In the genomic region with DNA sequence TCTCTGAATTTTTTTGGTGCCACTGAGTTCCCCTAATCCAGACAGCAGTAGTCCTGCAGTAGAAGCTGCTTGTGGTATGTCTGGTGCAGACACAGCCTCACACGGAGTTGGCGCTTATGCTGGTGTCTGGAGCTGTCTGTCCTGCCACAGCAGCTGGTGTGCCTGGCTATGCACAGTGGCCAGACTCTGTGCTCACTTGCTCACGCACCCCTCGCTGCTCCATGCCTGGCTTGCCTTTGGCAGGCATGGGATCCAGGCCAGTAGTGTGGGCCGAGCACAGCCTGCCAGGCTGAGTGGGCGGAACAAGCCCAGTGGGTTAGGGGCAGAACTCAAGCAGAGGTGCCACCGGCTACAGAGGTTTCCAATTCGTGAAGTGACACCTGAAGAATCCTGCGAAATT, we compare ENCODE assay signal across 20 cellular contexts.
"Had no signal": no experiment of that assay in that cellular context is flagged by ENCODE, and none has a peak within 500 bp of the region (broad histone marks: within the 10 kb centered on the region; RNA-seq: fewer than 3 reads in every experiment).

No MANE protein-coding gene starts in this region.

- H3K36me3 Mint-ChIP-seq: naive thymus-derived CD4-positive, alpha-beta T cell; stimulated activated effector memory CD8-positive, alpha-beta T cell treated with anti-CD3 and anti-CD28 coated beads, Interleukin-12 subunit alpha, Interleukin-12 subunit beta, amount 100 ng/mL, for 72 hours; type B pancreatic cell had no signal

- H3K4me2 ChIP-seq: hepatocyte, smooth muscle cell had no signal

- FAIRE-seq: colon had no signal

- DNase-seq: esophagus squamous epithelium; foreskin fibroblast; naive thymus-derived CD4-positive, alpha-beta T cell; nephron progenitor cell; stimulated activated CD4-positive, alpha-beta T cell treated with anti-CD3 and anti-CD28 coated beads, Interleukin-4, amount 100 ng/mL, for 1 hour; stimulated activated CD8-positive, alpha-beta memory T cell treated with anti-CD3 and anti-CD28 coated beads, Interleukin-4, amount 100 ng/mL, for 48 hours; stimulated activated naive CD8-positive, alpha-beta T cell treated with anti-CD3 and anti-CD28 coated beads, Interleukin-15, Interleukin-2, amounts not matched to agents 100 U/mL and 50 U/mL, for 24 hours; thyroid gland had no signal

- H3K4me1 ChIP-seq: esophagus squamous epithelium, suprapubic skin, thyroid gland, vagina had no signal

- H3K9me3 Mint-ChIP-seq: dendritic cell treated with granulocyte-macrophage colony-stimulating factor and Interleukin-4, amounts not matched to agents 40 ng/mL and 50 ng/mL, for 4 days; nephron progenitor cell; type B pancreatic cell had no signal

- H3K4me3 ChIP-seq: esophagus squamous epithelium, hepatocyte, lung, smooth muscle cell, suprapubic skin, thyroid gland, vagina had no signal

- H3K27me3 Mint-ChIP-seq: dendritic cell treated with granulocyte-macrophage colony-stimulating factor and Interleukin-4, amounts not matched to agents 40 ng/mL and 50 ng/mL, for 4 days; naive thymus-derived CD4-positive, alpha-beta T cell; type B pancreatic cell had no signal

- H3K36me3 ChIP-seq: esophagus squamous epithelium, neutrophil, suprapubic skin, thyroid gland, vagina had no signal

- H3K27me3 ChIP-seq: esophagus squamous epithelium, hepatocyte, neutrophil, suprapubic skin, thyroid gland, vagina had no signal

- H3K27ac Mint-ChIP-seq: dendritic cell treated with granulocyte-macrophage colony-stimulating factor and Interleukin-4, amounts not matched to agents 40 ng/mL and 50 ng/mL, for 4 days; naive thymus-derived CD4-positive, alpha-beta T cell; nephron progenitor cell; stimulated activated effector memory CD8-positive, alpha-beta T cell treated with anti-CD3 and anti-CD28 coated beads, Interleukin-12 subunit alpha, Interleukin-12 subunit beta, amount 100 ng/mL, for 72 hours; type B pancreatic cell had no signal

- H2AFZ ChIP-seq: hepatocyte had no signal

- H3K4me1 Mint-ChIP-seq: naive thymus-derived CD4-positive, alpha-beta T cell; nephron progenitor cell; stimulated activated effector memory CD8-positive, alpha-beta T cell treated with anti-CD3 and anti-CD28 coated beads, Interleukin-12 subunit alpha, Interleukin-12 subunit beta, amount 100 ng/mL, for 72 hours had no signal

- H3K79me2 ChIP-seq: hepatocyte had no signal

- H3K4me3 Mint-ChIP-seq: dendritic cell treated with granulocyte-macrophage colony-stimulating factor and Interleukin-4, amounts not matched to agents 40 ng/mL and 50 ng/mL, for 4 days; naive thymus-derived CD4-positive, alpha-beta T cell; nephron progenitor cell; stimulated activated effector memory CD8-positive, alpha-beta T cell treated with anti-CD3 and anti-CD28 coated beads, Interleukin-12 subunit alpha, Interleukin-12 subunit beta, amount 100 ng/mL, for 72 hours; type B pancreatic cell had no signal

- ATAC-seq: left lobe of liver; naive thymus-derived CD4-positive, alpha-beta T cell; right cardiac atrium; stimulated activated effector memory CD8-positive, alpha-beta T cell treated with anti-CD3 and anti-CD28 coated beads, Interleukin-12 subunit alpha, Interleukin-12 subunit beta, amount 100 ng/mL, for 72 hours; stimulated activated naive CD8-positive, alpha-beta T cell treated with anti-CD3 and anti-CD28 coated beads, Interleukin-15, Interleukin-2, amounts not matched to agents 100 U/mL and 50 U/mL, for 24 hours had no signal

- H3K9me3 ChIP-seq: neutrophil, suprapubic skin, thyroid gland, vagina had no signal

- H3K27ac ChIP-seq: esophagus squamous epithelium, hepatocyte, neutrophil, suprapubic skin, thyroid gland, vagina had no signal
